In genomic region chr19:36013280-36014028, GRCh38 we compare ENCODE assay signal across 8 cellular contexts. TPM values are rescaled to one million over a fixed set of nuclear protein-coding genes. Genes with fewer than 3 reads are reported as not detected.
A peak's percentile ranks its signal among the peaks of the same experiment; 100 is the strongest.
DNase-seq lines count a peak whose midpoint lies in the region; ATAC-seq and TF ChIP-seq lines count a peak whose summit lies in the region.

No MANE protein-coding gene starts in this region.

- WGBS in right lobe of liver (ENCODE audit: insufficient coverage, low coverage, low lambda C conversion rate, missing lambda C conversion rate) = 25% methylated on average over 14 of the region's 15 CpGs
- WGBS in transverse colon (ENCODE audit: low coverage in 1 of 2), 2 donors = 5 to 32% methylated on average over 11 to 15 of the region's 15 CpGs

- H3K36me3 ChIP-seq in right lobe of liver = no peaks in the 10 kb centered on the region
- no peaks in the 10 kb centered on the region for H3K36me3 ChIP-seq in transverse colon

- H3K4me3 ChIP-seq in right lobe of liver = peak overlapping the region; percentile 61 to 76 (median 72)
- H3K4me3 ChIP-seq in transverse colon = peak overlapping the region; percentile 67 to 73 (median 70)

- TF ChIP-seq EP300 in transverse colon (IDR thresholded peaks at IDR 0.05; ENCODE audit: low read depth) = no peak

- in situ Hi-C loops in transverse colon (cut with MboI; ENCODE audit: low pct_ligation_motif_present in 1 of 4, low pct_unique_long_range_greater_than_20kb in 1 of 4, low sequenced_read_pairs in 3 of 4) = no loop called here

- H3K27ac ChIP-seq in angular gyrus (ENCODE audit: low read depth, low read length) = peak overlapping the region; percentile 93
- H3K27ac ChIP-seq in right lobe of liver = peak overlapping the region; percentile 70 to 76 (median 70)
- H3K27ac ChIP-seq in transverse colon = peak overlapping the region; percentile 83 to 91 (median 84)

- intact Hi-C loops in right lobe of liver (cut with DNase I) (no loop called here), transverse colon (cut with DNase I; ENCODE audit: low total_unique reads) (no loop called here)

- H3K27me3 ChIP-seq in right lobe of liver (no peaks in the 10 kb centered on the region), transverse colon (no peaks in the 10 kb centered on the region)

- no peaks in the 10 kb centered on the region for H3K9me3 ChIP-seq in right lobe of liver
- H3K9me3 ChIP-seq in transverse colon = no peaks in the 10 kb centered on the region

- peak; percentile 65 for DNase-seq in activated effector memory CD4-positive, alpha-beta T cell treated with anti-CD3 and anti-CD28 coated beads, Interleukin-2, amount 50 U/mL, for 16 hours
- DNase-seq in activated effector memory CD4-positive, alpha-beta T cell treated with Interleukin-2 at 50 U/mL for 16 hours = no peak
- peak in 1 of 3 donors; percentile 57 for DNase-seq in right lobe of liver
- DNase-seq in transverse colon = no peak
- no peak for DNase-seq in NCI-H748 treated with DMSO at 0.1 percent for 48 hours (lab: John Stamatoyannopoulos, UW)
- DNase-seq in NCI-H345 treated with DMSO at 0.1 percent for 48 hours (lab: John Stamatoyannopoulos, UW; ENCODE audit: unreplicated experiment) = no peak

- TF ChIP-seq CTCF in right lobe of liver (IDR thresholded peaks at IDR 0.05) (no peak), transverse colon (IDR thresholded peaks at IDR 0.05) (no peak)

- no peak for ATAC-seq in right lobe of liver
- ATAC-seq in GM21528 (IDR thresholded peaks at IDR 0.05; ENCODE audit: low FRiP score, unreplicated experiment) = no peak

- H3K4me1 ChIP-seq in right lobe of liver (peaks cover 0 to 15% (median 2%) of the 10 kb centered on the region in 4 donors), transverse colon (peaks cover 16 to 30% (median 23%) of the 10 kb centered on the region in 4 donors)

- TF ChIP-seq POLR2A in right lobe of liver (IDR thresholded peaks at IDR 0.05) (no peak), transverse colon (IDR thresholded peaks at IDR 0.05) (no peak)

RNA-seq across cellular contexts. Expression of gene ALKBH6, which starts 0.6 kb away (rescaled TPM):
- total RNA-seq in right lobe of liver (10 to 100 TPM in 5 of 6 experiments, 1 to 10 TPM in 1; 9.7 to 31.2 (median 11.5) TPM), transverse colon (100 to 1,000 TPM in 2 of 4 donors, 10 to 100 TPM in 2; 27.6 to 151 (median 83.2) TPM)

RNA-seq across cellular contexts. Expression of gene SYNE4, which starts 4.8 kb away (rescaled TPM):
- 1 to 10 TPM; 3.9 to 7.5 (median 7.0) TPM for total RNA-seq in right lobe of liver
- total RNA-seq in transverse colon = 1 to 10 TPM in 3 of 4 donors, not detected in 1; 1.2 to 9.0 (median 2.9) TPM

RNA-seq across cellular contexts. Expression of gene SDHAF1, which starts 18.5 kb away (rescaled TPM):
- total RNA-seq in right lobe of liver (10 to 100 TPM in 4 of 6 experiments, 1 to 10 TPM in 2; 8.4 to 41.9 (median 12.0) TPM), transverse colon (10 to 100 TPM; 30.3 to 83.8 (median 55.4) TPM)

RNA-seq across cellular contexts. Expression of gene CLIP3, which starts 19.2 kb away (rescaled TPM):
- total RNA-seq in right lobe of liver (1 to 10 TPM in 2 of 6 experiments, under 1 TPM in 4; 0.55 to 1.6 (median 0.94) TPM), transverse colon (10 to 100 TPM in 3 of 4 donors, 1 to 10 TPM in 1; 7.0 to 37.6 (median 23.5) TPM)

RNA-seq across cellular contexts. Expression of gene THAP8, which starts 40.6 kb away (rescaled TPM):
- total RNA-seq in right lobe of liver (1 to 10 TPM; 2.5 to 9.0 (median 4.2) TPM), transverse colon (10 to 100 TPM in 2 of 4 donors, 1 to 10 TPM in 1, not detected in 1; 9.5 to 64.1 (median 11.2) TPM)
